Comparison of ENCODE assay signal across 24 cellular contexts in genomic region chr4:53986062-53986461, GRCh38.
"Had no signal": no experiment of that assay in that cellular context is flagged by ENCODE, and none has a peak within 500 bp of the region (broad histone marks: within the 10 kb centered on the region; RNA-seq: fewer than 3 reads in every experiment).

No MANE protein-coding gene starts in this region.

- H3K27me3 ChIP-seq: adrenal gland, Peyer's patch had no signal

- ATAC-seq: activated naive CD4-positive, alpha-beta T cell treated with anti-CD3 and anti-CD28 coated beads, Interleukin-2, amount 50 U/mL, for 72 hours; activated T-cell treated with anti-CD3 and anti-CD28 coated beads, Interleukin-2, amount 50 U/mL, for 4 hours; PC-3 had no signal

- H3K36me3 ChIP-seq: adrenal gland, Peyer's patch had no signal

- H3K4me1 ChIP-seq: adrenal gland, Peyer's patch had no signal

- H3K4me2 ChIP-seq: KMS-11 had no signal

- H3K9me3 ChIP-seq: adrenal gland, Peyer's patch had no signal

- H3K27ac ChIP-seq: adrenal gland, KMS-11, Peyer's patch had no signal

- H3K4me3 ChIP-seq: adrenal gland, Peyer's patch had no signal

- H3K9ac ChIP-seq: KMS-11 had no signal

- DNase-seq: activated CD4-positive, alpha-beta memory T cell treated with anti-CD3 and anti-CD28 coated beads for 36 hours; activated CD4-positive, alpha-beta T cell treated with anti-CD3 and anti-CD28 coated beads for 4 hours; activated CD4-positive, alpha-beta T cell treated with anti-CD3 and anti-CD28 coated beads, Interleukin-2, amount 50 U/mL, for 1 hour; activated CD8-positive, alpha-beta memory T cell treated with anti-CD3 and anti-CD28 coated beads, Interleukin-2, amount 50 U/mL, for 4 hours; activated gamma-delta T cell treated with Interleukin-2 at 50 U/mL for 16 hours; activated naive CD4-positive, alpha-beta T cell treated with anti-CD3 and anti-CD28 coated beads for 36 hours; activated T-cell treated with anti-CD3 and anti-CD28 coated beads for 4 hours; activated T-cell treated with anti-CD3 and anti-CD28 coated beads, Interleukin-2, amount 50 U/mL, for 4 hours; adrenal gland; central memory CD4-positive, alpha-beta T cell; NCI-H1105 treated with DMSO at 0.1 percent for 48 hours; NCI-H1436; NCI-H1694; NCI-H1930; NCI-H2081 treated with DMSO at 0.1 percent for 48 hours; NCI-H226; NCI-H446 treated with DMSO at 0.1 percent for 48 hours; NCI-H524; PC-3; Peyer's patch; RPMI8226; SHP77 treated with DMSO at 0.1 percent for 48 hours had no signal
